In the genomic region with DNA sequence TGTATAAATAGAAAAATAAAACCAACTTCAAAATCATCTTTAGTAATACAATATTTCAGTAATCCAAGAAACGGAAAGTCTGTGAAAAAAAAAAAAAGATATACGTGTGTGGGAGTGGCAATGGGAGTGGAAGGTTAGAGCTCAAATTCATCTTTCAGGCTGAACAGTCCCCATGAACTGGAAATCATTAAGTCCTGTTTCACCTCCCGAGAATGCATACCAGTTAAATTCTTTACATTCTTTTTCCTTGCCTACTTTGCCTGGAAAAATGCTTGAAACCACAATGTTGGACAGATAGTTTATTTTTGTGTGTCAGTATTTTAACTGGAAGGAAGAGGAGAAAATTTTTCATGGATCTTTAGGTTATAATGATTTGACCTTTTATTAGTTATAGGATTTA, we compare ENCODE assay signal across 16 cellular contexts.
A peak's percentile ranks its signal among the peaks of the same experiment; 100 is the strongest.
DNase-seq lines count a peak whose midpoint lies in the region; ATAC-seq, FAIRE-seq and TF ChIP-seq lines count a peak whose summit lies in the region.
"Had no signal": no experiment of that assay in that cellular context is flagged by ENCODE, and none has a peak within 500 bp of the region (broad histone marks: within the 10 kb centered on the region; RNA-seq: fewer than 3 reads in every experiment).

No MANE protein-coding gene starts in this region.

- H3K9me3 ChIP-seq in AG04450 (ENCODE audit: control insufficient read depth, insufficient read depth, low read length) (peaks cover 8% of the 10 kb centered on the region), mammary epithelial cell (replicated peaks; ENCODE audit: insufficient read depth, low read length) (no peaks in the 10 kb centered on the region)
- H3K9me3 ChIP-seq: body of pancreas, esophagus muscularis mucosa had no signal

- no peak for TF ChIP-seq CTCF in AG04450 (IDR thresholded peaks at IDR 0.05; ENCODE audit: low read depth, low read length)
- TF ChIP-seq CTCF in mammary epithelial cell (conservative IDR thresholded peaks at IDR 0.05 in 1 of 2, IDR thresholded peaks at IDR 0.05 in 1 of 2; ENCODE audit: extremely low read depth in 1 of 2, insufficient read depth in 1 of 2, low read depth in 1 of 2, low read length in 2 of 2): no peak

- DNase-seq in AG04450 (ENCODE audit: low read depth, low spot score): peak; percentile 74
- DNase-seq in HTR-8/SVneo (ENCODE audit: insufficient read length, low spot score): peak; percentile 61
- DNase-seq in mammary epithelial cell: peak; percentile 9
- peak; percentile 34 for DNase-seq in mesendoderm
- no peak for DNase-seq in Right ventricle myocardium inferior (ENCODE audit: missing footprints)
- DNase-seq in stimulated activated naive CD4-positive, alpha-beta T cell (lab: John Stamatoyannopoulos, UW): no peak
- no peak for DNase-seq in activated CD4-positive, alpha-beta T cell treated with anti-CD3 and anti-CD28 coated beads for 4 hours
- no peak for DNase-seq in NOMO-1 treated with DMSO at 0.1 percent for 48 hours (lab: John Stamatoyannopoulos, UW; ENCODE audit: unreplicated experiment)
- DNase-seq: activated CD8-positive, alpha-beta memory T cell treated with anti-CD3 and anti-CD28 coated beads, Interleukin-2, amount 50 U/mL, for 4 hours; body of pancreas; CD8-positive, alpha-beta T cell; islet precursor cell; NCI-H2029 treated with DMSO at 0.1 percent for 48 hours; stimulated activated CD4-positive, alpha-beta T cell treated with anti-CD3 and anti-CD28 coated beads, Interleukin-2, amount 100 ng/mL, for 24 hours had no signal

- H3K79me2 ChIP-seq in mammary epithelial cell (ENCODE audit: insufficient read depth, low read length) (no peaks in the 10 kb centered on the region), mesendoderm (ENCODE audit: control insufficient read depth, insufficient read depth, low read length) (no peaks in the 10 kb centered on the region)

- intact Hi-C loops in mammary epithelial cell (cut with micrococcal nuclease) (no loop called here), Right ventricle myocardium inferior (cut with DNase I) (no loop called here)

- H4K5ac ChIP-seq in mesendoderm (ENCODE audit: low read length): no peak overlapping the region

- H3K4me2 ChIP-seq in mammary epithelial cell (ENCODE audit: insufficient read depth, low read depth, low read length): peak overlapping the region; percentile 65
- H3K4me2 ChIP-seq in mesendoderm (ENCODE audit: low read length): no peak overlapping the region

- H3K4ac ChIP-seq in mesendoderm (ENCODE audit: low read depth, low read length): no peak overlapping the region

- H2AFZ ChIP-seq in mammary epithelial cell (ENCODE audit: low read depth, low read length): no peak overlapping the region

- H3K18ac ChIP-seq in mesendoderm (ENCODE audit: low read length): no peak overlapping the region

- no peak for ATAC-seq in Right ventricle myocardium inferior
- ATAC-seq: body of pancreas; CD8-positive, alpha-beta T cell had no signal

- H2BK5ac ChIP-seq in mesendoderm (ENCODE audit: low read length): no peak overlapping the region

- in situ Hi-C loops in mammary epithelial cell (cut with MboI; ENCODE audit: low sequenced_read_pairs in 2 of 2): no loop called here

- H3K27ac ChIP-seq in AG04450 (ENCODE audit: low read depth, low read length) (no peak overlapping the region), mammary epithelial cell (ENCODE audit: insufficient read depth, low read depth, low read length) (no peak overlapping the region), mesendoderm (ENCODE audit: low read depth, low read length) (no peak overlapping the region)
- H3K27ac ChIP-seq: body of pancreas, esophagus muscularis mucosa had no signal

- BruUV-seq in mammary epithelial cell (replicated peaks; lab: Mats Ljungman, UMichigan): no TSS peak

- H3K4me1 ChIP-seq in mammary epithelial cell (ENCODE audit: insufficient read depth, low read length) (peaks cover 26% of the 10 kb centered on the region), mesendoderm (ENCODE audit: control insufficient read depth, low read depth, low read length) (no peaks in the 10 kb centered on the region)
- H3K4me1 ChIP-seq: body of pancreas, esophagus muscularis mucosa had no signal

- H2AK5ac ChIP-seq in mesendoderm (ENCODE audit: low read length): no peak overlapping the region

- H3K9ac ChIP-seq in mammary epithelial cell (ENCODE audit: insufficient read depth, low read length) (no peak overlapping the region), mesendoderm (ENCODE audit: low read length) (no peak overlapping the region)

- H3K56ac ChIP-seq in mesendoderm (ENCODE audit: low read length): no peak overlapping the region

- no peaks in the 10 kb centered on the region for H3K79me1 ChIP-seq in mesendoderm (ENCODE audit: low read length)

- H2BK120ac ChIP-seq in mesendoderm (ENCODE audit: low read depth, low read length): no peak overlapping the region

- no peak overlapping the region for H4K8ac ChIP-seq in mesendoderm (ENCODE audit: low read depth, low read length)

- no peak overlapping the region for H2BK15ac ChIP-seq in mesendoderm (replicated peaks; ENCODE audit: low read depth)

- WGBS in mammary epithelial cell (ENCODE audit: low coverage, missing lambda C conversion rate): 3% methylated on average over 3 of the region's 3 CpGs
- WGBS in mesendoderm (ENCODE audit: extremely low coverage, insufficient coverage, low lambda C conversion rate): no CpG with 5 or more reads among the region's 3 CpGs

- H4K20me1 ChIP-seq in mammary epithelial cell (ENCODE audit: insufficient read depth, low read length): no peaks in the 10 kb centered on the region

- FAIRE-seq in HTR-8/SVneo (lab: Jason Lieb, UNC): peak; percentile 82
- FAIRE-seq: GM12891 had no signal

- H3K36me3 ChIP-seq in mammary epithelial cell (ENCODE audit: insufficient read depth, low read length): no peaks in the 10 kb centered on the region
- no peaks in the 10 kb centered on the region for H3K36me3 ChIP-seq in mesendoderm (ENCODE audit: control insufficient read depth, insufficient read depth, low read length)
- H3K36me3 ChIP-seq: esophagus muscularis mucosa had no signal

- H3K4me3 ChIP-seq in AG04450 (ENCODE audit: low read depth, low read length) (no peak overlapping the region), mammary epithelial cell (replicated peaks in 1 of 3; ENCODE audit: insufficient read depth in 1 of 3, low read depth in 2 of 3, low read length in 3 of 3) (no peak overlapping the region), mesendoderm (ENCODE audit: low read length) (no peak overlapping the region)
- H3K4me3 ChIP-seq: body of pancreas, esophagus muscularis mucosa had no signal

- POLR2A ChIA-PET in AG04450 (lab: Yijun Ruan, JAX): interaction anchor here (0.6 to 1.5 kb wide), 2 partner anchors 79 to 83 kb away, joined by 3 to 8 read pairs; no protein-coding TSS in a partner anchor

- H3K27me3 ChIP-seq in AG04450 (ENCODE audit: control insufficient read depth, insufficient read depth, low read length): no peaks in the 10 kb centered on the region
- no peaks in the 10 kb centered on the region for H3K27me3 ChIP-seq in mammary epithelial cell (ENCODE audit: insufficient read depth, low read length)
- H3K27me3 ChIP-seq in mesendoderm (ENCODE audit: insufficient read depth, low read length, poor library complexity): peaks cover 2% of the 10 kb centered on the region
- H3K27me3 ChIP-seq: body of pancreas had no signal

- no peak overlapping the region for H3K23ac ChIP-seq in mesendoderm (ENCODE audit: low read length)

- CTCF ChIA-PET in AG04450 (lab: Charles Lee): interaction anchor here (0.6 kb wide), 1 partner anchor 216 kb away, joined by 3 read pairs; no protein-coding TSS in a partner anchor
- CTCF ChIA-PET in mammary epithelial cell (lab: Charles Lee; ENCODE audit: low non-redundant PET): no interaction called here

- dilution Hi-C loops in mammary epithelial cell (cut with HindIII; ENCODE audit: low sequenced_read_pairs): loop anchor here (5.0 to 10.0 kb wide), 2 partner anchors 58 to 269 kb away; no protein-coding TSS in a partner anchor

Comparison
In these comparisons a context has a peak if more than half of its experiments do, and no peak if none do; other contexts are left out.
1. DNase-seq: peak in AG04450 (single experiment), HTR-8/SVneo (single experiment), mammary epithelial cell (single experiment) and mesendoderm (single experiment); none in Right ventricle myocardium inferior (single experiment), stimulated activated naive CD4-positive, alpha-beta T cell (0 of 6), activated CD4-positive, alpha-beta T cell treated with anti-CD3 and anti-CD28 coated beads for 4 hours (0 of 2) and NOMO-1 treated with DMSO at 0.1 percent for 48 hours (single experiment).